16 cellular contexts compared by ENCODE assay signal in genomic region chr17:28975031-28975430, GRCh38. TPM values are rescaled to one million over a fixed set of nuclear protein-coding genes. Genes with fewer than 3 reads are reported as not detected.
DNase-seq lines count a peak whose midpoint lies in the region; ATAC-seq and TF ChIP-seq lines count a peak whose summit lies in the region.
"Had no signal": no experiment of that assay in that cellular context is flagged by ENCODE, and none has a peak within 500 bp of the region (broad histone marks: within the 10 kb centered on the region; RNA-seq: fewer than 3 reads in every experiment).

No MANE protein-coding gene starts in this region.

- no peak overlapping the region for H3K4me3 ChIP-seq in BLaER1
- no peak overlapping the region for H3K4me3 ChIP-seq in left ventricle myocardium inferior
- H3K4me3 ChIP-seq in right lobe of liver: no peak overlapping the region
- H3K4me3 ChIP-seq: A549, GM23338 had no signal

- H3K9ac ChIP-seq in BLaER1: no peak overlapping the region

- DNase-seq in left ventricle myocardium inferior: no peak
- DNase-seq in right lobe of liver: peak in 2 of 3 donors; percentile 67 to 71
- no peak for DNase-seq in effector CD4-positive, alpha-beta T cell
- no peak for DNase-seq in COLO829 (ENCODE audit: low spot score)
- DNase-seq: Calu3; CD4-positive, CD25-positive, alpha-beta regulatory T cell; DMS 273 treated with DMSO at 0.1 percent for 48 hours; H7; IMR-90 had no signal

- WGBS in right lobe of liver (ENCODE audit: insufficient coverage, low coverage, low lambda C conversion rate, missing lambda C conversion rate): 64% methylated on average over 2 of the region's 2 CpGs

- peak in 1 of 4 donors; percentile 57 for ATAC-seq in right lobe of liver
- no peak for ATAC-seq in GM21529 (IDR thresholded peaks at IDR 0.05; ENCODE audit: unreplicated experiment)
- ATAC-seq: A549, GM23338 had no signal

- no peaks in the 10 kb centered on the region for H3K27me3 ChIP-seq in BLaER1
- no peaks in the 10 kb centered on the region for H3K27me3 ChIP-seq in left ventricle myocardium inferior (ENCODE audit: low read depth)
- H3K27me3 ChIP-seq in right lobe of liver: no peaks in the 10 kb centered on the region

- no peaks in the 10 kb centered on the region for H3K36me3 ChIP-seq in BLaER1
- H3K36me3 ChIP-seq in left ventricle myocardium inferior: no peaks in the 10 kb centered on the region
- H3K36me3 ChIP-seq in right lobe of liver: no peaks in the 10 kb centered on the region

- H3K9me3 ChIP-seq in BLaER1 (no peaks in the 10 kb centered on the region), left ventricle myocardium inferior (replicated peaks) (no peaks in the 10 kb centered on the region), right lobe of liver (no peaks in the 10 kb centered on the region)
- H3K9me3 ChIP-seq: A549 had no signal

- no peak for TF ChIP-seq CTCF in C4-2B (conservative IDR thresholded peaks at IDR 0.05)
- TF ChIP-seq CTCF in left ventricle myocardium inferior (IDR thresholded peaks at IDR 0.05; ENCODE audit: borderline replicate concordance): no peak
- no peak for TF ChIP-seq CTCF in right lobe of liver (IDR thresholded peaks at IDR 0.05)

- H4K20me1 ChIP-seq in BLaER1: no peaks in the 10 kb centered on the region

- H3K27ac ChIP-seq in BLaER1 (no peak overlapping the region), C4-2B (peak overlapping the region; percentile 59), left ventricle myocardium inferior (replicated peaks) (peak overlapping the region; percentile 90), right lobe of liver (no peak overlapping the region)
- H3K27ac ChIP-seq: A549, HL-60 had no signal

- H3K4me1 ChIP-seq in BLaER1 (peaks cover 68% of the 10 kb centered on the region), left ventricle myocardium inferior (peaks cover 58% of the 10 kb centered on the region), right lobe of liver (peaks cover 0 to 43% (median 9%) of the 10 kb centered on the region in 4 donors)
- H3K4me1 ChIP-seq: A549 had no signal

- intact Hi-C loops in left ventricle myocardium inferior (cut with micrococcal nuclease): no loop called here
- intact Hi-C loops in right lobe of liver (cut with DNase I): no loop called here

- no peak for TF ChIP-seq POLR2A in right lobe of liver (IDR thresholded peaks at IDR 0.05)

- peak overlapping the region; percentile 15; the same call in 1 of the 2 replicates for H3K4me2 ChIP-seq in BLaER1
- H3K4me2 ChIP-seq: A549, GM23338 had no signal

RNA-seq across cellular contexts. Expression of gene PHF12, which starts 23.7 kb away (rescaled TPM):
- total RNA-seq in left ventricle myocardium inferior (17.2 TPM), right lobe of liver (10 to 100 TPM; 13.0 to 33.1 (median 17.4) TPM)

RNA-seq across cellular contexts. Expression of gene SEZ6, which starts 30.8 kb away (rescaled TPM):
- not detected for total RNA-seq in left ventricle myocardium inferior
- total RNA-seq in right lobe of liver: not detected
- total RNA-seq: Calu3, Daoy, IMR-90 had no signal

Comparison
In these comparisons a context has a peak if more than half of its experiments do, and no peak if none do; other contexts are left out.
1. H3K27ac ChIP-seq: peak in C4-2B (single experiment) and left ventricle myocardium inferior (single experiment); none in BLaER1 (single experiment) and right lobe of liver (0 of 3).
2. DNase-seq: peak in right lobe of liver (2 of 3); none in left ventricle myocardium inferior (single experiment), effector CD4-positive, alpha-beta T cell (single experiment) and COLO829 (single experiment).